8 cellular contexts compared by ENCODE assay signal in the genomic region with DNA sequence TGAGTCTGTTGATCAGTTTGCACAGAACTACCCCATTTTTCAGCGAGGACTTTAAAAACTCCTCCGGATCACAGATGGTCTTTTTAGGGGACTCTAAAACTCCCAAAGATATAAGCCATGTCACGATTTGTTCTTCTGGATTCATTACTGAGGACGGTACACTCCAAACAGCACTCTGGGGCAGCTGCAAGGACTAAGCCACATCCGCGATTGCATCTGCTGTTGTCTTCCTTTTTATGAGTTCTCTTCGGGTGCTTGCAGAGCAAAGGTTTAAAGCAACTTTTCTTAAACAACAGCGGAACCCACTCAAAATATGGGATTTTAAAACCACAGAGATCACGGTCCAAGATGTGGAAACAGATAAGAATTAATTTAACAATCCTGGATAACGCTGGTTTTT. TPM values are rescaled to one million over a fixed set of nuclear protein-coding genes. Genes with fewer than 3 reads are reported as not detected.
DNase-seq lines count a peak whose midpoint lies in the region; ATAC-seq and TF ChIP-seq lines count a peak whose summit lies in the region.

A gene with protein sequence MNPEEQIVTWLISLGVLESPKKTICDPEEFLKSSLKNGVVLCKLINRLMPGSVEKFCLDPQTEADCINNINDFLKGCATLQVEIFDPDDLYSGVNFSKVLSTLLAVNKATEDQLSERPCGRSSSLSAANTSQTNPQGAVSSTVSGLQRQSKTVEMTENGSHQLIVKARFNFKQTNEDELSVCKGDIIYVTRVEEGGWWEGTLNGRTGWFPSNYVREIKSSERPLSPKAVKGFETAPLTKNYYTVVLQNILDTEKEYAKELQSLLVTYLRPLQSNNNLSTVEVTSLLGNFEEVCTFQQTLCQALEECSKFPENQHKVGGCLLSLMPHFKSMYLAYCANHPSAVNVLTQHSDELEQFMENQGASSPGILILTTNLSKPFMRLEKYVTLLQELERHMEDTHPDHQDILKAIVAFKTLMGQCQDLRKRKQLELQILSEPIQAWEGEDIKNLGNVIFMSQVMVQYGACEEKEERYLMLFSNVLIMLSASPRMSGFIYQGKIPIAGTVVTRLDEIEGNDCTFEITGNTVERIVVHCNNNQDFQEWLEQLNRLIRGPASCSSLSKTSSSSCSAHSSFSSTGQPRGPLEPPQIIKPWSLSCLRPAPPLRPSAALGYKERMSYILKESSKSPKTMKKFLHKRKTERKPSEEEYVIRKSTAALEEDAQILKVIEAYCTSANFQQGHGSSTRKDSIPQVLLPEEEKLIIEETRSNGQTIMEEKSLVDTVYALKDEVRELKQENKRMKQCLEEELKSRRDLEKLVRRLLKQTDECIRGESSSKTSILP (minus strand): TSS at position 195 of the 400 bp plus-strand sequence. CDS start 50 bp downstream, at position 145.

- in situ Hi-C loops in Caki2 (cut with HindIII; ENCODE audit: low pct_unique_long_range_greater_than_20kb, low sequenced_read_pairs): no loop called here

- no peaks in the 10 kb centered on the region for H3K36me3 ChIP-seq in GM23338 (ENCODE audit: insufficient read depth)

- no peaks in the 10 kb centered on the region for H3F3A ChIP-seq in GM23338 (replicated peaks; ENCODE audit: low read depth)

- TF ChIP-seq CTCF in GM23338 (conservative IDR thresholded peaks at IDR 0.05; ENCODE audit: low read depth in 2 of 2) (no peak), fibroblast of villous mesenchyme (IDR thresholded peaks at IDR 0.05; ENCODE audit: insufficient read depth, low read depth, low read length) (no peak)

- no peaks in the 10 kb centered on the region for H4K20me1 ChIP-seq in GM23338 (replicated peaks; ENCODE audit: insufficient read depth)

- H3K4me3 Mint-ChIP-seq in GM23338: no peak within 1 kb of the TSS
- H3K4me3 Mint-ChIP-seq in stimulated activated naive CD8-positive, alpha-beta T cell treated with anti-CD3 and anti-CD28 coated beads, Interleukin-15, amount 100 ng/mL, for 72 hours: peak within 1 kb of the TSS; percentile 74 to 90

- H3K27ac Mint-ChIP-seq in GM23338: no peak within 1 kb of the TSS
- peak within 1 kb of the TSS; percentile 98 for H3K27ac Mint-ChIP-seq in stimulated activated naive CD8-positive, alpha-beta T cell treated with anti-CD3 and anti-CD28 coated beads, Interleukin-15, amount 100 ng/mL, for 72 hours

- H3K4me2 ChIP-seq in GM23338: no peak within 1 kb of the TSS

- H3K27ac ChIP-seq in GM23338 (ENCODE audit: low read depth): no peak within 1 kb of the TSS
- H3K27ac ChIP-seq in caudate nucleus (ENCODE audit: low read depth, low read length): no peak within 1 kb of the TSS

- intact Hi-C loops in T-helper 1 cell treated with Interleukin-12 subunit alpha and Interleukin-12 subunit beta and Interleukin-4 antibody, amounts not matched to agents 30 ng/mL and 1 ng/mL, for 36 hours (cut with micrococcal nuclease): loop anchor here (1.0 to 5.0 kb wide), 4 partner anchors 33 to 1260 kb away; a partner anchor contains a TSS

- H2AFZ ChIP-seq in GM23338: peak within 1 kb of the TSS; percentile 69; the same call in 1 of the 2 replicates

- H3K4me3 ChIP-seq in GM23338: no peak within 1 kb of the TSS
- H3K4me3 ChIP-seq in fibroblast of villous mesenchyme (ENCODE audit: low read depth, low read length): peak within 1 kb of the TSS; percentile 40

- H3K9me2 ChIP-seq in GM23338 (ENCODE audit: insufficient read depth): no peaks in the 10 kb centered on the region

- no peaks in the 10 kb centered on the region for H3K27me3 ChIP-seq in GM23338 (ENCODE audit: insufficient read depth)

- no peaks in the 10 kb centered on the region for H3K36me3 Mint-ChIP-seq in GM23338 (ENCODE audit: low read depth)

- DNase-seq in Caki2 (ENCODE audit: low read depth) (no peak), GM23338 (ENCODE audit: low spot score) (no peak), fibroblast of villous mesenchyme (ENCODE audit: low read depth) (peak; percentile 64), kidney tubule cell (ENCODE audit: low spot score) (no peak), caudate nucleus (lab: John Stamatoyannopoulos, UW) (no peak)
- peak in 1 of 2 donors; percentile 46 for DNase-seq in stimulated activated naive CD8-positive, alpha-beta T cell treated with anti-CD3 and anti-CD28 coated beads, Interleukin-15, amount 100 ng/mL, for 72 hours

- peaks cover 7% of the 10 kb centered on the region for H3K4me1 Mint-ChIP-seq in GM23338
- H3K4me1 Mint-ChIP-seq in stimulated activated naive CD8-positive, alpha-beta T cell treated with anti-CD3 and anti-CD28 coated beads, Interleukin-15, amount 100 ng/mL, for 72 hours: peaks cover 63% of the 10 kb centered on the region

- no peaks in the 10 kb centered on the region for H3K4me1 ChIP-seq in GM23338 (ENCODE audit: insufficient read depth)

- H3K27me3 Mint-ChIP-seq in GM23338 (ENCODE audit: insufficient read depth, low read depth, poor library complexity): no peaks in the 10 kb centered on the region
- H3K27me3 Mint-ChIP-seq in stimulated activated naive CD8-positive, alpha-beta T cell treated with anti-CD3 and anti-CD28 coated beads, Interleukin-15, amount 100 ng/mL, for 72 hours: no peaks in the 10 kb centered on the region

- H3K9me3 Mint-ChIP-seq in GM23338: no peaks in the 10 kb centered on the region
- no peaks in the 10 kb centered on the region for H3K9me3 Mint-ChIP-seq in stimulated activated naive CD8-positive, alpha-beta T cell treated with anti-CD3 and anti-CD28 coated beads, Interleukin-15, amount 100 ng/mL, for 72 hours

- H3K79me2 ChIP-seq in GM23338 (replicated peaks; ENCODE audit: insufficient read depth): no peaks in the 10 kb centered on the region

- ATAC-seq in GM23338 (no peak), HG03520 (IDR thresholded peaks at IDR 0.05; ENCODE audit: unreplicated experiment) (no peak)
- ATAC-seq in stimulated activated naive CD8-positive, alpha-beta T cell treated with anti-CD3 and anti-CD28 coated beads, Interleukin-15, amount 100 ng/mL, for 72 hours: peak; percentile 78

TF ChIP-seq in GM23338, 12 proteins besides CTCF, POLR2A, EP300 and RAD21 (continues in another document):
- TF ChIP-seq JUNB (IDR thresholded peaks at IDR 0.05; ENCODE audit: unreplicated experiment) (no peak), POLR2AphosphoS5 (IDR thresholded peaks at IDR 0.05; ENCODE audit: low read depth) (no peak), NANOG (IDR thresholded peaks at IDR 0.05; ENCODE audit: borderline replicate concordance) (no peak), ZNF114 (CRISPR knock-in tag; IDR thresholded peaks at IDR 0.05) (no peak), CREB1 (CRISPR knock-in tag; IDR thresholded peaks at IDR 0.05; ENCODE audit: low read depth) (no peak)
- TF ChIP-seq, protein P1, sequence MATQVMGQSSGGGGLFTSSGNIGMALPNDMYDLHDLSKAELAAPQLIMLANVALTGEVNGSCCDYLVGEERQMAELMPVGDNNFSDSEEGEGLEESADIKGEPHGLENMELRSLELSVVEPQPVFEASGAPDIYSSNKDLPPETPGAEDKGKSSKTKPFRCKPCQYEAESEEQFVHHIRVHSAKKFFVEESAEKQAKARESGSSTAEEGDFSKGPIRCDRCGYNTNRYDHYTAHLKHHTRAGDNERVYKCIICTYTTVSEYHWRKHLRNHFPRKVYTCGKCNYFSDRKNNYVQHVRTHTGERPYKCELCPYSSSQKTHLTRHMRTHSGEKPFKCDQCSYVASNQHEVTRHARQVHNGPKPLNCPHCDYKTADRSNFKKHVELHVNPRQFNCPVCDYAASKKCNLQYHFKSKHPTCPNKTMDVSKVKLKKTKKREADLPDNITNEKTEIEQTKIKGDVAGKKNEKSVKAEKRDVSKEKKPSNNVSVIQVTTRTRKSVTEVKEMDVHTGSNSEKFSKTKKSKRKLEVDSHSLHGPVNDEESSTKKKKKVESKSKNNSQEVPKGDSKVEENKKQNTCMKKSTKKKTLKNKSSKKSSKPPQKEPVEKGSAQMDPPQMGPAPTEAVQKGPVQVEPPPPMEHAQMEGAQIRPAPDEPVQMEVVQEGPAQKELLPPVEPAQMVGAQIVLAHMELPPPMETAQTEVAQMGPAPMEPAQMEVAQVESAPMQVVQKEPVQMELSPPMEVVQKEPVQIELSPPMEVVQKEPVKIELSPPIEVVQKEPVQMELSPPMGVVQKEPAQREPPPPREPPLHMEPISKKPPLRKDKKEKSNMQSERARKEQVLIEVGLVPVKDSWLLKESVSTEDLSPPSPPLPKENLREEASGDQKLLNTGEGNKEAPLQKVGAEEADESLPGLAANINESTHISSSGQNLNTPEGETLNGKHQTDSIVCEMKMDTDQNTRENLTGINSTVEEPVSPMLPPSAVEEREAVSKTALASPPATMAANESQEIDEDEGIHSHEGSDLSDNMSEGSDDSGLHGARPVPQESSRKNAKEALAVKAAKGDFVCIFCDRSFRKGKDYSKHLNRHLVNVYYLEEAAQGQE (IDR thresholded peaks at IDR 0.05; ENCODE audit: unreplicated experiment): no peak

RNA-seq across cellular contexts. Expression of the gene that starts here (rescaled TPM):
- 16.0 and 17.8 TPM in 2 replicates for total RNA-seq in Caki2 (2014; rRNA removed; shearing (Covaris generic); ENCODE audit: low replicate concordance)
- total RNA-seq in GM23338 (2014; rRNA removed; shearing (Covaris generic)): 4.9 and 6.0 TPM in 2 replicates
- 1.4 and 2.5 TPM in 2 replicates for polyA plus RNA-seq in GM23338 (2016; fragmentation: Nextera tagmentation; extraction: Ambion mirVana)
- total RNA-seq in T-helper 1 cell treated with Interleukin-12 subunit alpha and Interleukin-12 subunit beta and Interleukin-4 antibody, amounts not matched to agents 30 ng/mL and 1 ng/mL, for 36 hours: 97.4 and 97.9 TPM in 2 replicates
- total RNA-seq in fibroblast of villous mesenchyme: 7.7 and 12.5 TPM in 2 replicates
